ENCODE assay signal across 1 cellular context in the genomic region with DNA sequence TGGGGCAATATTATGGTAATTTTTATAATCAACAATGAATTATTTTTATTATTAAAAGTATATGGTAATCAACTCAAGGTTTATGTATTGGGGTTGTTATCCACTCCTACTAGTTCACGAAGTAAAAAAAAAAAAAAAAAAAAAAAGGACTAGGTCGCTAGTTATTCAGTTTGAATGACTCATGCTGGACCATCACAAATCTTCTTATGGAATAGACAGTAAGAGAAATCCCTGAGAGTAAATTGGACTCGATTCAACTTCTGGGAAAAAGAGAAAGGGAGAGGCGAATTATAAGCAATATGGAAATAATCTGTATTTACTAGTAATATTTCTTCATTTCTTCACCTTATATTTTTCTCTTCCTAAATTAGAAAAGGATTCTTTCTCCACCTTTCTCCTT.
TF ChIP-seq lines count a peak whose summit lies in the region.

No MANE protein-coding gene starts in this region.

TF ChIP-seq in SK-N-SH, 30 proteins besides CTCF, POLR2A, EP300 and RAD21 (continued from another document):
- TF ChIP-seq FOSL2 (IDR thresholded peaks at IDR 0.05; ENCODE audit: borderline replicate concordance, low read depth) (peak; percentile 58; the same call in 1 of the 2 replicates), NFIC (IDR thresholded peaks at IDR 0.05; ENCODE audit: borderline replicate concordance) (0 out of 2 replicates have a peak, but pooled peaks have one; percentile 40)
TF ChIP-seq in SK-N-SH: peak in this region for 3.
